ENCODE assay signal across 16 cellular contexts in genomic region chr17:17315142-17315821, GRCh38. TPM values are rescaled to one million over a fixed set of nuclear protein-coding genes. Genes with fewer than 3 reads are reported as not detected.
DNase-seq lines count a peak whose midpoint lies in the region; ATAC-seq and TF ChIP-seq lines count a peak whose summit lies in the region.
"Had no signal": no experiment of that assay in that cellular context is flagged by ENCODE, and none has a peak within 500 bp of the region (broad histone marks: within the 10 kb centered on the region; RNA-seq: fewer than 3 reads in every experiment).

No MANE protein-coding gene starts in this region.

- no peak overlapping the region for H2AFZ ChIP-seq in GM23338

- no peak for TF ChIP-seq CTCF in GM23338 (conservative IDR thresholded peaks at IDR 0.05; ENCODE audit: low read depth in 2 of 2)

- peaks cover 11% of the 10 kb centered on the region for H3K4me1 Mint-ChIP-seq in GM23338
- H3K4me1 Mint-ChIP-seq: nephron progenitor cell had no signal

- peaks cover 27% of the 10 kb centered on the region for H3K36me3 Mint-ChIP-seq in GM23338 (ENCODE audit: low read depth)
- H3K36me3 Mint-ChIP-seq: memory B cell had no signal

- DNase-seq in DMS53 (lab: John Stamatoyannopoulos, UW) (peak; percentile 22), DMS53 treated with DMSO at 0.1 percent for 48 hours (lab: John Stamatoyannopoulos, UW; ENCODE audit: unreplicated experiment) (no peak), GM23338 (ENCODE audit: low spot score) (no peak), SHP77 treated with DMSO at 0.1 percent for 48 hours (lab: John Stamatoyannopoulos, UW) (peak; percentile 81), myocyte (ENCODE audit: low read depth) (peak; percentile 52)
- DNase-seq in stimulated activated CD4-positive, alpha-beta T cell treated with anti-CD3 and anti-CD28 coated beads, Interleukin-15, amount 100 ng/mL, for 24 hours = no peak
- DNase-seq: activated CD4-positive, alpha-beta T cell treated with anti-CD3 and anti-CD28 coated beads, Interleukin-2, amount 50 U/mL, for 1 hour; activated naive CD4-positive, alpha-beta T cell treated with anti-CD3 and anti-CD28 coated beads, Interleukin-2, amount 50 U/mL, for 16 hours; C1 segment of cervical spinal cord; NCI-H1694 treated with DMSO at 0.1 percent for 48 hours; nephron progenitor cell had no signal

- H3K27me3 ChIP-seq in GM23338 (ENCODE audit: insufficient read depth) = no peaks in the 10 kb centered on the region
- H3K27me3 ChIP-seq: ascending aorta had no signal

- no peak overlapping the region for H3K4me3 Mint-ChIP-seq in GM23338
- H3K4me3 Mint-ChIP-seq: memory B cell, nephron progenitor cell had no signal

- no peak overlapping the region for H3K4me3 ChIP-seq in GM23338
- H3K4me3 ChIP-seq: ascending aorta had no signal

- no peak overlapping the region for H3K27ac ChIP-seq in GM23338 (ENCODE audit: low read depth)
- H3K27ac ChIP-seq: ascending aorta, RWPE1 had no signal

- no peaks in the 10 kb centered on the region for H3K4me1 ChIP-seq in GM23338 (ENCODE audit: insufficient read depth)
- H3K4me1 ChIP-seq: ascending aorta had no signal

- H3K79me2 ChIP-seq in GM23338 (replicated peaks; ENCODE audit: insufficient read depth) = no peaks in the 10 kb centered on the region

- H3K27ac Mint-ChIP-seq in GM23338 = peak overlapping the region; percentile 75; the same call in 1 of the 2 replicates
- H3K27ac Mint-ChIP-seq: memory B cell had no signal

- no peak overlapping the region for H3K4me2 ChIP-seq in GM23338

- H3K9me2 ChIP-seq in GM23338 (ENCODE audit: insufficient read depth) = no peaks in the 10 kb centered on the region

- no peaks in the 10 kb centered on the region for H3K36me3 ChIP-seq in GM23338 (ENCODE audit: insufficient read depth)
- H3K36me3 ChIP-seq: ascending aorta had no signal

- H4K20me1 ChIP-seq in GM23338 (replicated peaks; ENCODE audit: insufficient read depth) = no peaks in the 10 kb centered on the region; the same call in 1 of the 2 replicates

- H3K27me3 Mint-ChIP-seq in GM23338 (ENCODE audit: insufficient read depth, low read depth, poor library complexity) = peaks cover 7% of the 10 kb centered on the region
- H3K27me3 Mint-ChIP-seq: memory B cell had no signal

- H3F3A ChIP-seq in GM23338 (replicated peaks; ENCODE audit: low read depth) = no peaks in the 10 kb centered on the region

- peaks cover 3% of the 10 kb centered on the region; the same call in 2 of the 3 replicates for H3K9me3 Mint-ChIP-seq in GM23338
- H3K9me3 Mint-ChIP-seq: memory B cell had no signal

- ATAC-seq in GM23338 (no peak), HG02885 (IDR thresholded peaks at IDR 0.05; ENCODE audit: poor library complexity, unreplicated experiment) (no peak), GM18511 (IDR thresholded peaks at IDR 0.05; ENCODE audit: unreplicated experiment) (no peak)

TF ChIP-seq in GM23338, 12 proteins besides CTCF, POLR2A, EP300 and RAD21 (continues in another document):
- no peak for TF ChIP-seq EZH2phosphoT487 (IDR thresholded peaks at IDR 0.05; ENCODE audit: unreplicated experiment)
- TF ChIP-seq ZNF331 (CRISPR knock-in tag; IDR thresholded peaks at IDR 0.05; ENCODE audit: low read depth) = no peak
- no peak for TF ChIP-seq REST (IDR thresholded peaks at IDR 0.05; ENCODE audit: unreplicated experiment)
- TF ChIP-seq ETS1 (IDR thresholded peaks at IDR 0.05) = no peak
- no peak for TF ChIP-seq CREB1 (CRISPR knock-in tag; IDR thresholded peaks at IDR 0.05; ENCODE audit: low read depth)
- TF ChIP-seq ZNF114 (CRISPR knock-in tag; IDR thresholded peaks at IDR 0.05) = no peak

RNA-seq across cellular contexts. Expression of gene NT5M, which starts 12.1 kb away (rescaled TPM):
- 10.6 and 14.7 TPM in 2 replicates for total RNA-seq in GM23338 (2014; rRNA removed; shearing (Covaris generic))
- 6.0 and 6.1 TPM in 2 replicates for polyA plus RNA-seq in GM23338 (2016; fragmentation: Nextera tagmentation; extraction: Ambion mirVana)
- 12.4 and 19.3 TPM in 2 replicates for total RNA-seq in myocyte
- polyA plus RNA-seq in myocyte (2012) = 4.7 TPM

RNA-seq across cellular contexts. Expression of gene COPS3, which starts 34.2 kb away (rescaled TPM):
- total RNA-seq in GM23338 (2014; rRNA removed; shearing (Covaris generic)) = 121 and 134 TPM in 2 replicates
- polyA plus RNA-seq in GM23338 (2016; fragmentation: Nextera tagmentation; extraction: Ambion mirVana) = 90.9 and 108 TPM in 2 replicates
- total RNA-seq in myocyte = 85.2 and 104 TPM in 2 replicates
- 46.9 TPM for polyA plus RNA-seq in myocyte (2012)

Comparison
In these comparisons a context has a peak if more than half of its experiments do, and no peak if none do; other contexts are left out.
1. DNase-seq: peak in DMS53 (single experiment), SHP77 treated with DMSO at 0.1 percent for 48 hours (single experiment) and myocyte (single experiment); none in DMS53 treated with DMSO at 0.1 percent for 48 hours (single experiment), GM23338 (single experiment) and stimulated activated CD4-positive, alpha-beta T cell treated with anti-CD3 and anti-CD28 coated beads, Interleukin-15, amount 100 ng/mL, for 24 hours (single experiment).